In the genomic region with DNA sequence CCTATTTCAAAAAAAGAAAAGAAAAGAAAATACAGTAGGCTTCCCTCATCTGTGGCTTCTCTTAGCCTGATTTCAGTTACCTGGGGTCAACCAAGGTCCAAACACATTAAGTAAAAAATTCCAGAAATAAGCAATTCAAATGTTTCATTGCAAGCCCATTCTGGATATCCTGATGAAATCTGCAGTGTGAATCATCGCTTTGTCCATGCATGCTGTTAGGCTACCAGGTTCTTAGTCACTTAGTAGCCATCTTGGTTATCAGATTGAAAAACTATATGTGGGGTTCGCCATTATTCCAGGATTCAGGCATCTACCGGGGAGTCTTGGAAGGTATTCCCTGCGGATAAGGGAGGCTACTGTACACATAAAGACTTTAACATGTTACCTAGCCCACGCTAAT, we compare ENCODE assay signal across 10 cellular contexts. TPM values are rescaled to one million over a fixed set of nuclear protein-coding genes. Genes with fewer than 3 reads are reported as not detected.
DNase-seq lines count a peak whose midpoint lies in the region; ATAC-seq, FAIRE-seq and TF ChIP-seq lines count a peak whose summit lies in the region.
"Had no signal": no experiment of that assay in that cellular context is flagged by ENCODE, and none has a peak within 500 bp of the region (broad histone marks: within the 10 kb centered on the region; RNA-seq: fewer than 3 reads in every experiment).

No MANE protein-coding gene starts in this region.

- DNase-seq in A549 (ENCODE audit: low read depth in 1 of 2, low spot score in 1 of 2): peak; percentile 5 to 13
- no peak for DNase-seq in DND-41
- DNase-seq in T-helper 17 cell: no peak
- peak; percentile 54 to 74 for DNase-seq in foreskin keratinocyte
- no peak for DNase-seq in RPMI8226
- DNase-seq in tibial artery: no peak
- DNase-seq in NCI-H1105 (lab: John Stamatoyannopoulos, UW): no peak
- no peak for DNase-seq in dorsolateral prefrontal cortex
- DNase-seq: heart right ventricle had no signal

- H3K36me3 ChIP-seq in DND-41 (ENCODE audit: insufficient read depth, low read length) (peaks cover 5% of the 10 kb centered on the region), tibial artery (peaks cover 0 to 1% (median 0%) of the 10 kb centered on the region in 3 donors)

- no peak for ATAC-seq in A549
- no peak for ATAC-seq in DND-41 (ENCODE audit: insufficient read depth, low read depth)
- no peak for ATAC-seq in T-helper 17 cell
- ATAC-seq in foreskin keratinocyte: peak; percentile 58

- WGBS in A549 (ENCODE audit: missing lambda C conversion rate): 90% methylated on average over 5 of the region's 5 CpGs

- H3K4me3 Mint-ChIP-seq in T-helper 17 cell: no peak overlapping the region

- no peak overlapping the region for H3K4me3 ChIP-seq in A549
- peak overlapping the region in 1 of 2 experiments; percentile 98; a peak in 1 of 4 replicates for H3K4me3 ChIP-seq in DND-41 (ENCODE audit: low read depth in 1 of 2, low read length in 2 of 2)
- H3K4me3 ChIP-seq in tibial artery: no peak overlapping the region
- peak overlapping the region in 14 of 59 donors; percentile 59 to 100 (median 93) for H3K4me3 ChIP-seq in dorsolateral prefrontal cortex

- peak overlapping the region; percentile 96 for H3K27ac Mint-ChIP-seq in T-helper 17 cell

- H2AFZ ChIP-seq in DND-41 (ENCODE audit: low read depth, low read length): peak overlapping the region; percentile 63; the same call in 1 of the 2 replicates

- no peak overlapping the region for H3K27ac ChIP-seq in A549
- no peak overlapping the region for H3K27ac ChIP-seq in DND-41 (ENCODE audit: low read length)
- H3K27ac ChIP-seq in foreskin keratinocyte: peak overlapping the region; percentile 23
- no peak overlapping the region for H3K27ac ChIP-seq in tibial artery
- H3K27ac ChIP-seq in dorsolateral prefrontal cortex: peak overlapping the region in 4 of 59 donors; percentile 77 to 92 (median 81)

- intact Hi-C loops in tibial artery (cut with DNase I; ENCODE audit: low total_unique reads): loop anchor here (10.0 kb wide), 1 partner anchor 808 kb away; no protein-coding TSS in a partner anchor
- intact Hi-C loops in dorsolateral prefrontal cortex (cut with DNase I): loop anchor here in 1 of 2 donors (5.0 to 10.0 kb wide), 2 partner anchors 296 to 1318 kb away; a partner anchor contains a TSS

- H3K9me3 ChIP-seq in A549 (no peaks in the 10 kb centered on the region), DND-41 (ENCODE audit: insufficient read depth, low read length, severe bottlenecking) (no peaks in the 10 kb centered on the region), T-helper 17 cell (ENCODE audit: control insufficient read depth, low read length, poor library complexity, severe bottlenecking) (no peaks in the 10 kb centered on the region), tibial artery (no peaks in the 10 kb centered on the region)
- H3K9me3 ChIP-seq: heart right ventricle had no signal

- H3K4me1 Mint-ChIP-seq in T-helper 17 cell: peaks cover 28% of the 10 kb centered on the region

- TF ChIP-seq RAD21 in A549 (conservative IDR thresholded peaks at IDR 0.05 in 1 of 2, IDR thresholded peaks at IDR 0.05 in 1 of 2): no peak

- no peaks in the 10 kb centered on the region for H3K27me3 Mint-ChIP-seq in T-helper 17 cell

- TF ChIP-seq POLR2A in A549 (IDR thresholded peaks at IDR 0.05; ENCODE audit: low read length): no peak

- no peaks in the 10 kb centered on the region for H3K36me3 Mint-ChIP-seq in T-helper 17 cell (ENCODE audit: low read depth)

- POLR2A ChIA-PET in A549 (lab: Yijun Ruan, JAX): no interaction called here

- no peaks in the 10 kb centered on the region for H4K20me1 ChIP-seq in DND-41 (ENCODE audit: insufficient read depth, low read length)

- H3K4me1 ChIP-seq in A549 (peaks cover 13% of the 10 kb centered on the region), DND-41 (ENCODE audit: insufficient read depth, low read length) (peaks cover 36% of the 10 kb centered on the region), foreskin keratinocyte (peaks cover 21% of the 10 kb centered on the region), tibial artery (peaks cover 0 to 29% (median 9%) of the 10 kb centered on the region in 4 donors)

- FAIRE-seq in A549 (lab: Jason Lieb, UNC): no peak
- FAIRE-seq: D721Med had no signal

- H3K4me2 ChIP-seq in A549: no peak overlapping the region; the same call in 1 of the 3 replicates
- peak overlapping the region; percentile 89; the same call in 1 of the 2 replicates for H3K4me2 ChIP-seq in DND-41 (ENCODE audit: insufficient read depth, low read length)

- peaks cover 40% of the 10 kb centered on the region for H3K79me2 ChIP-seq in DND-41 (ENCODE audit: insufficient read depth, low read length)

- CTCF ChIA-PET in A549 (lab: Yijun Ruan, JAX): interaction anchor here (0.6 to 1.3 kb wide), 2 partner anchors 116 to 379 kb away, joined by 3 to 4 read pairs; no protein-coding TSS in a partner anchor

- no peak for TF ChIP-seq CTCF in A549 (IDR thresholded peaks at IDR 0.05)
- TF ChIP-seq CTCF in DND-41 (IDR thresholded peaks at IDR 0.05; ENCODE audit: borderline replicate concordance, extremely low read depth, low read length, poor library complexity, severe bottlenecking): no peak
- no peak for TF ChIP-seq CTCF in foreskin keratinocyte (conservative IDR thresholded peaks at IDR 0.05)
- TF ChIP-seq CTCF in tibial artery (IDR thresholded peaks at IDR 0.05): no peak
- TF ChIP-seq CTCF in dorsolateral prefrontal cortex (IDR thresholded peaks at IDR 0.05 in 54 of 56, conservative IDR thresholded peaks at IDR 0.05 in 2 of 56; ENCODE audit: low read depth in 1 of 56, partially characterized antibody in 56 of 56): no peak

- no peak for TF ChIP-seq EP300 in A549 (IDR thresholded peaks at IDR 0.05)

- H3K27me3 ChIP-seq in DND-41 (ENCODE audit: insufficient read depth, low read length, poor library complexity): peaks cover 4% of the 10 kb centered on the region
- no peaks in the 10 kb centered on the region for H3K27me3 ChIP-seq in foreskin keratinocyte
- no peaks in the 10 kb centered on the region for H3K27me3 ChIP-seq in tibial artery
- no peaks in the 10 kb centered on the region for H3K27me3 ChIP-seq in dorsolateral prefrontal cortex
- H3K27me3 ChIP-seq: heart right ventricle had no signal

- H3K9ac ChIP-seq in DND-41 (ENCODE audit: low read depth, low read length): no peak overlapping the region

TF ChIP-seq in A549, 52 proteins besides CTCF, POLR2A, EP300 and RAD21 (continues in another document):
- TF ChIP-seq CBX8 (IDR thresholded peaks at IDR 0.05): no peak
- TF ChIP-seq, protein P1, sequence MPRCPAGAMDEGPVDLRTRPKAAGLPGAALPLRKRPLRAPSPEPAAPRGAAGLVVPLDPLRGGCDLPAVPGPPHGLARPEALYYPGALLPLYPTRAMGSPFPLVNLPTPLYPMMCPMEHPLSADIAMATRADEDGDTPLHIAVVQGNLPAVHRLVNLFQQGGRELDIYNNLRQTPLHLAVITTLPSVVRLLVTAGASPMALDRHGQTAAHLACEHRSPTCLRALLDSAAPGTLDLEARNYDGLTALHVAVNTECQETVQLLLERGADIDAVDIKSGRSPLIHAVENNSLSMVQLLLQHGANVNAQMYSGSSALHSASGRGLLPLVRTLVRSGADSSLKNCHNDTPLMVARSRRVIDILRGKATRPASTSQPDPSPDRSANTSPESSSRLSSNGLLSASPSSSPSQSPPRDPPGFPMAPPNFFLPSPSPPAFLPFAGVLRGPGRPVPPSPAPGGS (IDR thresholded peaks at IDR 0.05): no peak
- TF ChIP-seq FOXS1 (CRISPR knock-in tag; IDR thresholded peaks at IDR 0.05): no peak
- no peak for TF ChIP-seq HOXA7 (CRISPR knock-in tag; IDR thresholded peaks at IDR 0.05)
- no peak for TF ChIP-seq MYC (IDR thresholded peaks at IDR 0.05; ENCODE audit: borderline replicate concordance, low read length)
- TF ChIP-seq, protein P2, sequence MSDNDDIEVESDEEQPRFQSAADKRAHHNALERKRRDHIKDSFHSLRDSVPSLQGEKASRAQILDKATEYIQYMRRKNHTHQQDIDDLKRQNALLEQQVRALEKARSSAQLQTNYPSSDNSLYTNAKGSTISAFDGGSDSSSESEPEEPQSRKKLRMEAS (IDR thresholded peaks at IDR 0.05): no peak
- TF ChIP-seq BHLHE40 (IDR thresholded peaks at IDR 0.05; ENCODE audit: low read depth, low read length): no peak
- TF ChIP-seq, protein P3, sequence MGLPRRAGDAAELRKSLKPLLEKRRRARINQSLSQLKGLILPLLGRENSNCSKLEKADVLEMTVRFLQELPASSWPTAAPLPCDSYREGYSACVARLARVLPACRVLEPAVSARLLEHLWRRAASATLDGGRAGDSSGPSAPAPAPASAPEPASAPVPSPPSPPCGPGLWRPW (IDR thresholded peaks at IDR 0.05): no peak
- no peak for TF ChIP-seq FOSB (CRISPR knock-in tag; IDR thresholded peaks at IDR 0.05)
- no peak for TF ChIP-seq NFE2L2 (conservative IDR thresholded peaks at IDR 0.05; ENCODE audit: low read length)
- no peak for TF ChIP-seq ESRRA (IDR thresholded peaks at IDR 0.05; ENCODE audit: borderline replicate concordance, low read length)
- TF ChIP-seq CHD4 (IDR thresholded peaks at IDR 0.05; ENCODE audit: borderline replicate concordance): no peak
- TF ChIP-seq, protein P4, sequence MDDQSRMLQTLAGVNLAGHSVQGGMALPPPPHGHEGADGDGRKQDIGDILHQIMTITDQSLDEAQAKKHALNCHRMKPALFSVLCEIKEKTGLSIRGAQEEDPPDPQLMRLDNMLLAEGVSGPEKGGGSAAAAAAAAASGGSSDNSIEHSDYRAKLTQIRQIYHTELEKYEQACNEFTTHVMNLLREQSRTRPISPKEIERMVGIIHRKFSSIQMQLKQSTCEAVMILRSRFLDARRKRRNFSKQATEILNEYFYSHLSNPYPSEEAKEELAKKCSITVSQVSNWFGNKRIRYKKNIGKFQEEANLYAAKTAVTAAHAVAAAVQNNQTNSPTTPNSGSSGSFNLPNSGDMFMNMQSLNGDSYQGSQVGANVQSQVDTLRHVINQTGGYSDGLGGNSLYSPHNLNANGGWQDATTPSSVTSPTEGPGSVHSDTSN (IDR thresholded peaks at IDR 0.05): no peak
- no peak for TF ChIP-seq RCOR1 (IDR thresholded peaks at IDR 0.05; ENCODE audit: low read depth, low read length)
- no peak for TF ChIP-seq NPAS2 (CRISPR knock-in tag; IDR thresholded peaks at IDR 0.05; ENCODE audit: borderline replicate concordance)
- TF ChIP-seq PHF8 (IDR thresholded peaks at IDR 0.05; ENCODE audit: borderline replicate concordance, low read depth): no peak

RNA-seq across cellular contexts. Expression of a gene that starts 1.0 kb away (rescaled TPM):
- polyA plus RNA-seq in A549 (2011; rRNA removed) (41.2 and 62.8 TPM in 2 replicates), A549 (2017; fragmentation: RNase III; extraction: RNeasy Plus Mini Kit Qiagen cat#74134 plus additional on column Dnase treatment) (37.5 to 39.2 TPM (median 39.0 TPM) in 3 replicates), foreskin keratinocyte (41.4 and 49.8 TPM in 2 replicates)
- 12.5 and 13.7 TPM in 2 replicates for polyA plus RNA-seq in A549 (2012; cell fraction: cytosol; rRNA removed)
- 4.2 and 7.9 TPM in 2 replicates for polyA plus RNA-seq in A549 (2012; cell fraction: nucleus; rRNA removed)
- polyA minus RNA-seq in A549 (2011; rRNA and poly(A)+ RNA removed): 31.6 and 37.4 TPM in 2 replicates
- total RNA-seq in T-helper 17 cell (10 to 100 TPM; 53.9 to 62.0 TPM), foreskin keratinocyte (76.5 and 84.3 TPM in 2 replicates), dorsolateral prefrontal cortex (100 to 1,000 TPM in 6 of 120 experiments, 10 to 100 TPM in 114; 52.9 to 109 (median 80.0) TPM)

Comparison
In these comparisons a context has a peak if more than half of its experiments do, and no peak if none do; other contexts are left out.
1. DNase-seq: peak in A549 (2 of 2) and foreskin keratinocyte (2 of 2); none in DND-41 (single experiment), T-helper 17 cell (0 of 3), RPMI8226 (single experiment), tibial artery (0 of 2), NCI-H1105 (single experiment) and dorsolateral prefrontal cortex (0 of 10).